In the genomic region with DNA sequence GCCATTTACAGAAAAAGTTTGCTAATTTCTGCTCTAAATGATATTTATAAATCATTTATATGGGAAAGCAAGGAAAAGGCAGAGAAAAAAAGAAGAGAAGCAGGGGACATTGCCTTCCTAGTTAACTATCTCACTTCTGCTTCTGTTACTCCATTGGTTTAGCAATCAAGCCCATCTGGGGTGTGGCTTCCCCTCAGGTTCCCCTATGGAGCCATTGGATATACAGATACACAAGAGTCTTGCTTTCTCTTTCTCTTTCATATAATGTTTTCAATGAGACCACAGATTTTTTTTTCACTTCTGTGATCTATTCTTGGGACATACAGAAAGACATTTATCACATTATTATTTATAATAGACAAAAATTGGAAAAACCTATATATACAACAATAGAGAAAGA, we compare ENCODE assay signal across 13 cellular contexts.
"Had no signal": no experiment of that assay in that cellular context is flagged by ENCODE, and none has a peak within 500 bp of the region (broad histone marks: within the 10 kb centered on the region; RNA-seq: fewer than 3 reads in every experiment).

No MANE protein-coding gene starts in this region.

- H3K27me3 ChIP-seq: pancreas, testis had no signal

- H3K4me1 ChIP-seq: pancreas, testis had no signal

- H3K36me3 ChIP-seq: pancreas had no signal

- H3K27ac ChIP-seq: pancreas, testis had no signal

- H3K4me3 ChIP-seq: lung, pancreas, testis had no signal

- ATAC-seq: natural killer cell; pancreas; sciatic nerve; stimulated activated memory B cell treated with anti-CD40 and anti-IgM and Interleukin-4, amounts not matched to agents 10 μg/mL and 1 μg/mL and 100 μg/mL, for 72 hours had no signal

- DNase-seq: activated CD4-positive, alpha-beta T cell treated with anti-CD3 and anti-CD28 coated beads, Interleukin-2, amount 50 U/mL, for 4 hours; activated gamma-delta T cell; cerebellar nuclear complex; cortex of kidney; hypothalamus; islet precursor cell; natural killer cell; pancreas; stimulated activated CD4-positive, alpha-beta T cell treated with anti-CD3 and anti-CD28 coated beads, Interleukin-4, amount 100 ng/mL, for 4 hours; testis had no signal

- H3K9me3 ChIP-seq: pancreas, testis had no signal
